In genomic region chr17:8248751-8249607, GRCh38 we compare ENCODE assay signal across 1 cellular context.
TF ChIP-seq lines count a peak whose summit lies in the region.

A gene with protein sequence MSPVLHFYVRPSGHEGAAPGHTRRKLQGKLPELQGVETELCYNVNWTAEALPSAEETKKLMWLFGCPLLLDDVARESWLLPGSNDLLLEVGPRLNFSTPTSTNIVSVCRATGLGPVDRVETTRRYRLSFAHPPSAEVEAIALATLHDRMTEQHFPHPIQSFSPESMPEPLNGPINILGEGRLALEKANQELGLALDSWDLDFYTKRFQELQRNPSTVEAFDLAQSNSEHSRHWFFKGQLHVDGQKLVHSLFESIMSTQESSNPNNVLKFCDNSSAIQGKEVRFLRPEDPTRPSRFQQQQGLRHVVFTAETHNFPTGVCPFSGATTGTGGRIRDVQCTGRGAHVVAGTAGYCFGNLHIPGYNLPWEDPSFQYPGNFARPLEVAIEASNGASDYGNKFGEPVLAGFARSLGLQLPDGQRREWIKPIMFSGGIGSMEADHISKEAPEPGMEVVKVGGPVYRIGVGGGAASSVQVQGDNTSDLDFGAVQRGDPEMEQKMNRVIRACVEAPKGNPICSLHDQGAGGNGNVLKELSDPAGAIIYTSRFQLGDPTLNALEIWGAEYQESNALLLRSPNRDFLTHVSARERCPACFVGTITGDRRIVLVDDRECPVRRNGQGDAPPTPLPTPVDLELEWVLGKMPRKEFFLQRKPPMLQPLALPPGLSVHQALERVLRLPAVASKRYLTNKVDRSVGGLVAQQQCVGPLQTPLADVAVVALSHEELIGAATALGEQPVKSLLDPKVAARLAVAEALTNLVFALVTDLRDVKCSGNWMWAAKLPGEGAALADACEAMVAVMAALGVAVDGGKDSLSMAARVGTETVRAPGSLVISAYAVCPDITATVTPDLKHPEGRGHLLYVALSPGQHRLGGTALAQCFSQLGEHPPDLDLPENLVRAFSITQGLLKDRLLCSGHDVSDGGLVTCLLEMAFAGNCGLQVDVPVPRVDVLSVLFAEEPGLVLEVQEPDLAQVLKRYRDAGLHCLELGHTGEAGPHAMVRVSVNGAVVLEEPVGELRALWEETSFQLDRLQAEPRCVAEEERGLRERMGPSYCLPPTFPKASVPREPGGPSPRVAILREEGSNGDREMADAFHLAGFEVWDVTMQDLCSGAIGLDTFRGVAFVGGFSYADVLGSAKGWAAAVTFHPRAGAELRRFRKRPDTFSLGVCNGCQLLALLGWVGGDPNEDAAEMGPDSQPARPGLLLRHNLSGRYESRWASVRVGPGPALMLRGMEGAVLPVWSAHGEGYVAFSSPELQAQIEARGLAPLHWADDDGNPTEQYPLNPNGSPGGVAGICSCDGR (N-terminal part only) (plus strand): TSS chr17:8249289. CDS start chr17:8253938, 4,649 bp downstream.

TF ChIP-seq in GM12878, 131 proteins besides CTCF, POLR2A, EP300 and RAD21 (continued from another document and continues in another):
- TF ChIP-seq, protein P1, sequence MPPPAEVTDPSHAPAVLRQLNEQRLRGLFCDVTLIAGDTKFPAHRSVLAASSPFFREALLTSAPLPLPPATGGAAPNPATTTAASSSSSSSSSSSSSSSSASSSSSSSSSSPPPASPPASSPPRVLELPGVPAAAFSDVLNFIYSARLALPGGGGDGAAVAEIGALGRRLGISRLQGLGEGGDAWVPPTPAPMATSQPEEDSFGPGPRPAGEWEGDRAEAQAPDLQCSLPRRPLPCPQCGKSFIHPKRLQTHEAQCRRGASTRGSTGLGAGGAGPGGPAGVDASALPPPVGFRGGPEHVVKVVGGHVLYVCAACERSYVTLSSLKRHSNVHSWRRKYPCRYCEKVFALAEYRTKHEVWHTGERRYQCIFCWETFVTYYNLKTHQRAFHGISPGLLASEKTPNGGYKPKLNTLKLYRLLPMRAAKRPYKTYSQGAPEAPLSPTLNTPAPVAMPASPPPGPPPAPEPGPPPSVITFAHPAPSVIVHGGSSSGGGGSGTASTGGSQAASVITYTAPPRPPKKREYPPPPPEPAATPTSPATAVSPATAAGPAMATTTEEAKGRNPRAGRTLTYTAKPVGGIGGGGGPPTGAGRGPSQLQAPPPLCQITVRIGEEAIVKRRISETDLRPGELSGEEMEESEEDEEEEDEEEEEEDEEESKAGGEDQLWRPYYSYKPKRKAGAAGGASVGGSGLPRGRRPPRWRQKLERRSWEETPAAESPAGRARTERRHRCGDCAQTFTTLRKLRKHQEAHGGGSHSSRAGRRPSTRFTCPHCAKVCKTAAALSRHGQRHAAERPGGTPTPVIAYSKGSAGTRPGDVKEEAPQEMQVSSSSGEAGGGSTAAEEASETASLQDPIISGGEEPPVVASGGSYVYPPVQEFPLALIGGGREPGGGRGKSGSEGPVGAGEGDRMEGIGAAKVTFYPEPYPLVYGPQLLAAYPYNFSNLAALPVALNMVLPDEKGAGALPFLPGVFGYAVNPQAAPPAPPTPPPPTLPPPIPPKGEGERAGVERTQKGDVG (CRISPR knock-in tag; IDR thresholded peaks at IDR 0.05), result no peak
- TF ChIP-seq NFXL1 (IDR thresholded peaks at IDR 0.05; ENCODE audit: borderline replicate concordance) (no peak), NKRF (conservative IDR thresholded peaks at IDR 0.05) (peak; percentile 98), IKZF2 (IDR thresholded peaks at IDR 0.05) (peak; percentile 39 to 43; a peak in 2 of 4 replicates), HCFC1 (IDR thresholded peaks at IDR 0.05; ENCODE audit: low read length) (peak; percentile 77), SREBF1 (IDR thresholded peaks at IDR 0.05; ENCODE audit: low read length) (no peak), CHD4 (IDR thresholded peaks at IDR 0.05) (no peak), NBN (IDR thresholded peaks at IDR 0.05) (peak; percentile 97), SIN3A (IDR thresholded peaks at IDR 0.05; ENCODE audit: low read depth, low read length) (peak; percentile 98), ESRRA (IDR thresholded peaks at IDR 0.05; ENCODE audit: low read length) (0 out of 2 replicates have a peak, but pooled peaks have one; percentile 30), GABPA (IDR thresholded peaks at IDR 0.05; ENCODE audit: low read depth) (no peak), DPF2 (IDR thresholded peaks at IDR 0.05) (peak; percentile 64), SRF (IDR thresholded peaks at IDR 0.05; ENCODE audit: low read depth in 2 of 2, low read length in 2 of 2) (peak; percentile 46 to 91), RAD51 (IDR thresholded peaks at IDR 0.05) (no peak), IRF5 (IDR thresholded peaks at IDR 0.05; ENCODE audit: borderline replicate concordance) (no peak), USF2 (IDR thresholded peaks at IDR 0.05; ENCODE audit: borderline replicate concordance, low read depth, low read length) (no peak; the same call in 1 of the 2 replicates), JUND (IDR thresholded peaks at IDR 0.05; ENCODE audit: low read depth, low read length) (no peak), ZNF207 (IDR thresholded peaks at IDR 0.05; ENCODE audit: borderline replicate concordance) (no peak), PAX8 (IDR thresholded peaks at IDR 0.05) (0 out of 2 replicates have a peak, but pooled peaks have one; percentile 14), SMARCA5 (IDR thresholded peaks at IDR 0.05) (peak; percentile 21; the same call in 1 of the 2 replicates)
- TF ChIP-seq, protein P2, sequence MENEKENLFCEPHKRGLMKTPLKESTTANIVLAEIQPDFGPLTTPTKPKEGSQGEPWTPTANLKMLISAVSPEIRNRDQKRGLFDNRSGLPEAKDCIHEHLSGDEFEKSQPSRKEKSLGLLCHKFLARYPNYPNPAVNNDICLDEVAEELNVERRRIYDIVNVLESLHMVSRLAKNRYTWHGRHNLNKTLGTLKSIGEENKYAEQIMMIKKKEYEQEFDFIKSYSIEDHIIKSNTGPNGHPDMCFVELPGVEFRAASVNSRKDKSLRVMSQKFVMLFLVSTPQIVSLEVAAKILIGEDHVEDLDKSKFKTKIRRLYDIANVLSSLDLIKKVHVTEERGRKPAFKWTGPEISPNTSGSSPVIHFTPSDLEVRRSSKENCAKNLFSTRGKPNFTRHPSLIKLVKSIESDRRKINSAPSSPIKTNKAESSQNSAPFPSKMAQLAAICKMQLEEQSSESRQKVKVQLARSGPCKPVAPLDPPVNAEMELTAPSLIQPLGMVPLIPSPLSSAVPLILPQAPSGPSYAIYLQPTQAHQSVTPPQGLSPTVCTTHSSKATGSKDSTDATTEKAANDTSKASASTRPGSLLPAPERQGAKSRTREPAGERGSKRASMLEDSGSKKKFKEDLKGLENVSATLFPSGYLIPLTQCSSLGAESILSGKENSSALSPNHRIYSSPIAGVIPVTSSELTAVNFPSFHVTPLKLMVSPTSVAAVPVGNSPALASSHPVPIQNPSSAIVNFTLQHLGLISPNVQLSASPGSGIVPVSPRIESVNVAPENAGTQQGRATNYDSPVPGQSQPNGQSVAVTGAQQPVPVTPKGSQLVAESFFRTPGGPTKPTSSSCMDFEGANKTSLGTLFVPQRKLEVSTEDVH (IDR thresholded peaks at IDR 0.05; ENCODE audit: low read depth, partially characterized antibody), result no peak
- TF ChIP-seq, protein P3, sequence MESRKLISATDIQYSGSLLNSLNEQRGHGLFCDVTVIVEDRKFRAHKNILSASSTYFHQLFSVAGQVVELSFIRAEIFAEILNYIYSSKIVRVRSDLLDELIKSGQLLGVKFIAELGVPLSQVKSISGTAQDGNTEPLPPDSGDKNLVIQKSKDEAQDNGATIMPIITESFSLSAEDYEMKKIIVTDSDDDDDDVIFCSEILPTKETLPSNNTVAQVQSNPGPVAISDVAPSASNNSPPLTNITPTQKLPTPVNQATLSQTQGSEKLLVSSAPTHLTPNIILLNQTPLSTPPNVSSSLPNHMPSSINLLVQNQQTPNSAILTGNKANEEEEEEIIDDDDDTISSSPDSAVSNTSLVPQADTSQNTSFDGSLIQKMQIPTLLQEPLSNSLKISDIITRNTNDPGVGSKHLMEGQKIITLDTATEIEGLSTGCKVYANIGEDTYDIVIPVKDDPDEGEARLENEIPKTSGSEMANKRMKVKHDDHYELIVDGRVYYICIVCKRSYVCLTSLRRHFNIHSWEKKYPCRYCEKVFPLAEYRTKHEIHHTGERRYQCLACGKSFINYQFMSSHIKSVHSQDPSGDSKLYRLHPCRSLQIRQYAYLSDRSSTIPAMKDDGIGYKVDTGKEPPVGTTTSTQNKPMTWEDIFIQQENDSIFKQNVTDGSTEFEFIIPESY (IDR thresholded peaks at IDR 0.05), result no peak
- TF ChIP-seq, protein P4, sequence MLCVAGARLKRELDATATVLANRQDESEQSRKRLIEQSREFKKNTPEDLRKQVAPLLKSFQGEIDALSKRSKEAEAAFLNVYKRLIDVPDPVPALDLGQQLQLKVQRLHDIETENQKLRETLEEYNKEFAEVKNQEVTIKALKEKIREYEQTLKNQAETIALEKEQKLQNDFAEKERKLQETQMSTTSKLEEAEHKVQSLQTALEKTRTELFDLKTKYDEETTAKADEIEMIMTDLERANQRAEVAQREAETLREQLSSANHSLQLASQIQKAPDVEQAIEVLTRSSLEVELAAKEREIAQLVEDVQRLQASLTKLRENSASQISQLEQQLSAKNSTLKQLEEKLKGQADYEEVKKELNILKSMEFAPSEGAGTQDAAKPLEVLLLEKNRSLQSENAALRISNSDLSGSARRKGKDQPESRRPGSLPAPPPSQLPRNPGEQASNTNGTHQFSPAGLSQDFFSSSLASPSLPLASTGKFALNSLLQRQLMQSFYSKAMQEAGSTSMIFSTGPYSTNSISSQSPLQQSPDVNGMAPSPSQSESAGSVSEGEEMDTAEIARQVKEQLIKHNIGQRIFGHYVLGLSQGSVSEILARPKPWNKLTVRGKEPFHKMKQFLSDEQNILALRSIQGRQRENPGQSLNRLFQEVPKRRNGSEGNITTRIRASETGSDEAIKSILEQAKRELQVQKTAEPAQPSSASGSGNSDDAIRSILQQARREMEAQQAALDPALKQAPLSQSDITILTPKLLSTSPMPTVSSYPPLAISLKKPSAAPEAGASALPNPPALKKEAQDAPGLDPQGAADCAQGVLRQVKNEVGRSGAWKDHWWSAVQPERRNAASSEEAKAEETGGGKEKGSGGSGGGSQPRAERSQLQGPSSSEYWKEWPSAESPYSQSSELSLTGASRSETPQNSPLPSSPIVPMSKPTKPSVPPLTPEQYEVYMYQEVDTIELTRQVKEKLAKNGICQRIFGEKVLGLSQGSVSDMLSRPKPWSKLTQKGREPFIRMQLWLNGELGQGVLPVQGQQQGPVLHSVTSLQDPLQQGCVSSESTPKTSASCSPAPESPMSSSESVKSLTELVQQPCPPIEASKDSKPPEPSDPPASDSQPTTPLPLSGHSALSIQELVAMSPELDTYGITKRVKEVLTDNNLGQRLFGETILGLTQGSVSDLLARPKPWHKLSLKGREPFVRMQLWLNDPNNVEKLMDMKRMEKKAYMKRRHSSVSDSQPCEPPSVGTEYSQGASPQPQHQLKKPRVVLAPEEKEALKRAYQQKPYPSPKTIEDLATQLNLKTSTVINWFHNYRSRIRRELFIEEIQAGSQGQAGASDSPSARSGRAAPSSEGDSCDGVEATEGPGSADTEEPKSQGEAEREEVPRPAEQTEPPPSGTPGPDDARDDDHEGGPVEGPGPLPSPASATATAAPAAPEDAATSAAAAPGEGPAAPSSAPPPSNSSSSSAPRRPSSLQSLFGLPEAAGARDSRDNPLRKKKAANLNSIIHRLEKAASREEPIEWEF (IDR thresholded peaks at IDR 0.05; ENCODE audit: insufficient replicate concordance, low read depth, low read length), result no peak
- TF ChIP-seq, protein P5, sequence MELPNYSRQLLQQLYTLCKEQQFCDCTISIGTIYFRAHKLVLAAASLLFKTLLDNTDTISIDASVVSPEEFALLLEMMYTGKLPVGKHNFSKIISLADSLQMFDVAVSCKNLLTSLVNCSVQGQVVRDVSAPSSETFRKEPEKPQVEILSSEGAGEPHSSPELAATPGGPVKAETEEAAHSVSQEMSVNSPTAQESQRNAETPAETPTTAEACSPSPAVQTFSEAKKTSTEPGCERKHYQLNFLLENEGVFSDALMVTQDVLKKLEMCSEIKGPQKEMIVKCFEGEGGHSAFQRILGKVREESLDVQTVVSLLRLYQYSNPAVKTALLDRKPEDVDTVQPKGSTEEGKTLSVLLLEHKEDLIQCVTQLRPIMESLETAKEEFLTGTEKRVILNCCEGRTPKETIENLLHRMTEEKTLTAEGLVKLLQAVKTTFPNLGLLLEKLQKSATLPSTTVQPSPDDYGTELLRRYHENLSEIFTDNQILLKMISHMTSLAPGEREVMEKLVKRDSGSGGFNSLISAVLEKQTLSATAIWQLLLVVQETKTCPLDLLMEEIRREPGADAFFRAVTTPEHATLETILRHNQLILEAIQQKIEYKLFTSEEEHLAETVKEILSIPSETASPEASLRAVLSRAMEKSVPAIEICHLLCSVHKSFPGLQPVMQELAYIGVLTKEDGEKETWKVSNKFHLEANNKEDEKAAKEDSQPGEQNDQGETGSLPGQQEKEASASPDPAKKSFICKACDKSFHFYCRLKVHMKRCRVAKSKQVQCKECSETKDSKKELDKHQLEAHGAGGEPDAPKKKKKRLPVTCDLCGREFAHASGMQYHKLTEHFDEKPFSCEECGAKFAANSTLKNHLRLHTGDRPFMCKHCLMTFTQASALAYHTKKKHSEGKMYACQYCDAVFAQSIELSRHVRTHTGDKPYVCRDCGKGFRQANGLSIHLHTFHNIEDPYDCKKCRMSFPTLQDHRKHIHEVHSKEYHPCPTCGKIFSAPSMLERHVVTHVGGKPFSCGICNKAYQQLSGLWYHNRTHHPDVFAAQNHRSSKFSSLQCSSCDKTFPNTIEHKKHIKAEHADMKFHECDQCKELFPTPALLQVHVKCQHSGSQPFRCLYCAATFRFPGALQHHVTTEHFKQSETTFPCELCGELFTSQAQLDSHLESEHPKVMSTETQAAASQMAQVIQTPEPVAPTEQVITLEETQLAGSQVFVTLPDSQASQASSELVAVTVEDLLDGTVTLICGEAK (IDR thresholded peaks at IDR 0.05; ENCODE audit: borderline replicate concordance), result no peak
